In the genomic region with DNA sequence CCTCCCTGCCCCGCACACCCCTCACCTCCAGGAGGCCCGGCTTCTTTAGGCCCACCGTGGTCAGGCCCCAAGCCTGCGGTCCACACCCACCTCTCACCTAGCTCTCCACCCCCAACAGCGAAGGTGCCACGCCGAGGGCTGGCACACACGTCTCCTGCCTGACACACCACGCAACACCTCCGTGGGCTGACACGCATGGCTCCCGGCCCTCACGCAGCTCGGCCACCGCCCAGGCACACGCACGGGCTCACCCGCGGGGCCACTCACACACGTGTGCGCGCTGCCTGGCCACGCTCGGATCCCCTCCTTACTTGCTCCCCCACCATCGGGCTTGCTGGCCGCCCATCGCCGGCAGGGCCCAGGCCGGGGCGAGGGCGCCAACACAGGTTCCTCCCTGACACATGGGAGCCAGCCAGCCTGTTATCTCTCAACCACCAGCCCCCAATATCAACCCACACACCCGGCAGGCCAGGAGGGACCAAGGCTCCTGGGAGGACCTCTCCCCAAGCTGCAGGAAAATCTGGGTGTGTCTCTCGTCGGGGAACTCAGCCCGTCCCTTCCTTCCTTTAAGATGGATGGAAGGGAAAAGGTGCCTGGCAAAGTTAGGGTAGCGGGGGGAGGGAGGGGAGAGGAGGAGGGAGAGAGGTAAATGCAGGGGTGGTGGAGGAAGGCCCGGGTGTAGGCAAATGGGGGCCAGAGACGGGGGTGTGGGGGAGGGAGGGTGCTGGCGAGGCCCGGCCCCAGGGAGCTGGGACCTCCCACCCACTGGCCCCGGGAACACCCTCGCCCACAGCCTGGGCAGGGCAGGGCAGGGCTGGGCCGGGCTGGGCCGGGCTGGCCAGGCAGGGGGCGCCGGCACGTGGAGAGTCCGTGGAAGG, we compare ENCODE assay signal across 1 cellular context.
TF ChIP-seq lines count a peak whose summit lies in the region.

No MANE protein-coding gene starts in this region.

TF ChIP-seq in HCT116, 20 proteins besides CTCF, POLR2A, EP300 and RAD21 (continued from another document):
- TF ChIP-seq SP1 (IDR thresholded peaks at IDR 0.05; ENCODE audit: low read depth), result no peak
